In the genomic region with DNA sequence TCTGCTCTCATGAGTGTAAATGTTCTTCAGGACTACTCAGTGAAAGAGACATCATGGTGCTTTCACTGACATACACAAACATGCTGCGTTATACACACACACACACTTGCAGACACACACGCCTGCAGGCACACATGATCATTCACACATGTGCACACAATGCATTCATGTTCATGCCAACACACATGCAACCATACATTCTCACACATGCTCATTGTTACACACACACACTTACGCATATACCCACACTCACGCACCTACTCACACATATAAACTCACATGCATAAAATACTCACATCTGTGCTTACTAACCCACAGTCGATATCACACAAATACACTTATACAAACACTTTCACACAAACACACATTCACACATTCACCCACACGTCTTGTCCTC, we compare ENCODE assay signal across 13 cellular contexts.
"Had no signal": no experiment of that assay in that cellular context is flagged by ENCODE, and none has a peak within 500 bp of the region (broad histone marks: within the 10 kb centered on the region; RNA-seq: fewer than 3 reads in every experiment).

No MANE protein-coding gene starts in this region.

- H3K9ac ChIP-seq: SK-N-SH had no signal

- H3K9me3 ChIP-seq: SJCRH30, SK-N-SH had no signal

- H3K4me2 ChIP-seq: SK-N-SH had no signal

- H3K27me3 ChIP-seq: SJCRH30 had no signal

- H3K4me1 ChIP-seq: SJCRH30 had no signal

- H3K27ac ChIP-seq: cardiac muscle cell, SJCRH30 had no signal

- H3K4me3 ChIP-seq: cardiac muscle cell, SJCRH30 had no signal

- DNase-seq: activated CD4-positive, alpha-beta T cell treated with anti-CD3 and anti-CD28 coated beads, Interleukin-2, amount 50 U/mL, for 4 hours; activated effector memory CD4-positive, alpha-beta T cell treated with anti-CD3 and anti-CD28 coated beads, Interleukin-2, amount 50 U/mL, for 16 hours; activated naive CD4-positive, alpha-beta T cell; activated naive CD4-positive, alpha-beta T cell treated with anti-CD3 and anti-CD28 coated beads, Interleukin-2, amount 50 U/mL, for 16 hours; activated naive CD8-positive, alpha-beta T cell treated with anti-CD3 and anti-CD28 coated beads for 36 hours; activated T-cell treated with anti-CD3 and anti-CD28 coated beads, Interleukin-2, amount 50 U/mL, for 1 hour; aorta had no signal

- ATAC-seq: activated CD8-positive, alpha-beta T cell treated with anti-CD3 and anti-CD28 coated beads for 36 hours; activated T-cell treated with anti-CD3 and anti-CD28 coated beads, Interleukin-2, amount 50 U/mL, for 72 hours; activated T-helper 17 cell treated with anti-CD3 and anti-CD28 coated beads, Interleukin-2, amount 50 U/mL, for 72 hours had no signal

- H3K36me3 ChIP-seq: cardiac muscle cell, SJCRH30 had no signal
